14 cellular contexts compared by ENCODE assay signal in the genomic region with DNA sequence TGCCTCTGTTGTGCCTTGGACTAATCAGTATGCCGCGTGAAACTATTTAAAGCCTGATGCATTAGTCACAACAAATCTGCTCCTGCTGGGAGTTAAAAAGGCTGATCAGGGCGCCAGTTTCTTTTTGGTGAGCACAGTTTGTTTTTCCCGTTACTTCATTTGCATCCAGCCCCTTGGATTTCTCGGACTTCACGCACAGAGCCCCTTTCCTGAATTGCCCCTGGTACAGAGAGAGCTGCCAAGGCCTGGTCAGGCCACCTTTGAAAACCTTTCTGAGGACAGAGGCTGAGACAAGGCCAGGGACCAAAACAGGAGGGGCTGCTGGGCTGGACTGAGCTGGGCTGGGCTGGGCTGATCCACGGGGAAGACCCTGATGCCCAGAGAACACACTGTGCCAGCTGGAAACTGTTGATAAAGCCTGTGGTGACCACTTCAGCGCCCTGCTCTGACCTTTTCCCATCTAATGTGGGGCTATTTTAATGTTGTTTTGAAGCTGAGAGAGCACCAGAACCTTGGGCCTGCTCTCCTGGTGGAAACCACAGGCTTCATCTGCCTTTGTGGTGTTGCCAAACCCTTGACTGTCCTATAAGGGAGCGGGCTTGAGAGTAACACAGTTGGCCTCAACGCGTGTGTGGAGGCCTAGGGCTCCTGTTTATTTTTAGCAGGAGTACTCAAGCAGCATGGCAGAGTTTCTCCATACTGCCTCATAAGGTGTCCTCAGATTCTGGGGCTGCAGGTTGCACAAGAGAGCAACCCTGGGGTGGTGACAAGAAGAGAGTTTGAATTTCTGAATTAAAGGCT. TPM values are rescaled to one million over a fixed set of nuclear protein-coding genes. Genes with fewer than 3 reads are reported as not detected.
DNase-seq lines count a peak whose midpoint lies in the region; ATAC-seq lines count a peak whose summit lies in the region.
"Had no signal": no experiment of that assay in that cellular context is flagged by ENCODE, and none has a peak within 500 bp of the region (broad histone marks: within the 10 kb centered on the region; RNA-seq: fewer than 3 reads in every experiment).

No MANE protein-coding gene starts in this region.

- peak overlapping the region; percentile 21 for H3K4me3 ChIP-seq in adipocyte (ENCODE audit: low read length)

- no peaks in the 10 kb centered on the region for H3K9me3 ChIP-seq in adipocyte (ENCODE audit: control insufficient read depth, low read length)

- peaks cover under 1 to 14% of the 10 kb centered on the region in 2 donors for H3K27me3 Mint-ChIP-seq in effector memory CD8-positive, alpha-beta T cell

- no peak overlapping the region for H3K27ac Mint-ChIP-seq in effector memory CD8-positive, alpha-beta T cell
- H3K27ac Mint-ChIP-seq: CD8-positive, alpha-beta T cell had no signal

- no peak for ATAC-seq in effector memory CD8-positive, alpha-beta T cell (replicated peaks)
- no peak for ATAC-seq in HG03378 (IDR thresholded peaks at IDR 0.05; ENCODE audit: unreplicated experiment)
- ATAC-seq: CD8-positive, alpha-beta T cell; HepG2 had no signal

- DNase-seq in adipocyte (ENCODE audit: low read depth) (no peak), fibroblast of gingiva (ENCODE audit: low read depth) (peak; percentile 49), myocyte (ENCODE audit: low read depth) (peak; percentile 73), HUDEP-2 (lab: John Stamatoyannopoulos, UW; ENCODE audit: unreplicated experiment in 76 of 76) (no peak), iPS-NIHi11 (ENCODE audit: low spot score) (no peak)
- DNase-seq in effector memory CD8-positive, alpha-beta T cell = no peak
- DNase-seq: activated CD4-positive, CD25-positive, alpha-beta regulatory T cell; CD8-positive, alpha-beta T cell; NCI-H1436; stimulated activated CD4-positive, alpha-beta T cell treated with anti-CD3 and anti-CD28 coated beads, Interleukin-15, amount 100 ng/mL, for 24 hours; stimulated activated CD8-positive, alpha-beta memory T cell treated with anti-CD3 and anti-CD28 coated beads, Interleukin-4, amount 100 ng/mL, for 48 hours had no signal

- H3K27me3 ChIP-seq in adipocyte (replicated peaks; ENCODE audit: control insufficient read depth, insufficient read depth, low read length) = no peaks in the 10 kb centered on the region

- peak overlapping the region; percentile 61 for H3K9ac ChIP-seq in adipocyte (ENCODE audit: low read length)

- peak overlapping the region; percentile 53 for H3K27ac ChIP-seq in temporal lobe (ENCODE audit: low read depth, low read length)

- H3K36me3 ChIP-seq in adipocyte (ENCODE audit: control insufficient read depth, insufficient read depth, low read length, severe bottlenecking) = peaks cover 22% of the 10 kb centered on the region

- H3K4me3 Mint-ChIP-seq in effector memory CD8-positive, alpha-beta T cell = no peak overlapping the region
- H3K4me3 Mint-ChIP-seq: CD8-positive, alpha-beta T cell had no signal

- no peaks in the 10 kb centered on the region for H3K9me3 Mint-ChIP-seq in effector memory CD8-positive, alpha-beta T cell
- H3K9me3 Mint-ChIP-seq: CD8-positive, alpha-beta T cell had no signal

- no peaks in the 10 kb centered on the region for H3K36me3 Mint-ChIP-seq in effector memory CD8-positive, alpha-beta T cell (ENCODE audit: insufficient read depth)
- H3K36me3 Mint-ChIP-seq: CD8-positive, alpha-beta T cell had no signal

- H3K4me1 ChIP-seq in adipocyte (ENCODE audit: control insufficient read depth, insufficient read depth, low read length) = peaks cover 28% of the 10 kb centered on the region

- no peaks in the 10 kb centered on the region for H3K4me1 Mint-ChIP-seq in effector memory CD8-positive, alpha-beta T cell (ENCODE audit: low read depth in 2 of 2)

RNA-seq across cellular contexts. Expression of a gene that starts 44.2 kb away (rescaled TPM):
- total RNA-seq in myocyte = 9.1 and 16.3 TPM in 2 replicates
- 6.5 TPM for polyA plus RNA-seq in myocyte (2012)
- 22.9 TPM for total RNA-seq in temporal lobe

Comparison
In these comparisons a context has a peak if more than half of its experiments do, and no peak if none do; other contexts are left out.
1. DNase-seq: peak in fibroblast of gingiva (single experiment) and myocyte (single experiment); none in adipocyte (single experiment), HUDEP-2 (0 of 76), effector memory CD8-positive, alpha-beta T cell (0 of 3) and iPS-NIHi11 (single experiment).